21 cellular contexts compared by ENCODE assay signal in the genomic region with DNA sequence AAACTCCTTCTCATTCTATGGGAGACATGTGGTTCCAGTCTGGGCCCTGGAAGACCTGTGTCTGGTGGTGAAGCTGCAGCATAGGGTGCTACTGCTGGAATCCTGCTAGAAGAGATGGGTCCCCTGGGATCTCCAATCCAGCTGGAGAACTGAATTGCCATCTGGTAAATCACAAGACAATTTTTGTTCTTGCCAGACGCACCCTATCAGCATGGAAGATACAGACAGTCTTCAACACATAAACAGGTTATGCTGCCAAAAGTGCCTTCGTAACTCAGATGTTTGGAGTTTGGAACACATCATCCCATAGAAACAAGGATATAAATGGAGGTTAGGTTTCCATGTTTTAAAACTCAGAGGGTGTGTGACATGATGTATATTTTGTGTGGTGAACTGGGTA.
"Had no signal": no experiment of that assay in that cellular context is flagged by ENCODE, and none has a peak within 500 bp of the region (broad histone marks: within the 10 kb centered on the region; RNA-seq: fewer than 3 reads in every experiment).

No MANE protein-coding gene starts in this region.

- DNase-seq: activated T-cell treated with anti-CD3 and anti-CD28 coated beads, Interleukin-2, amount 50 U/mL, for 1 hour; brain microvascular endothelial cell; colonic mucosa; gastrocnemius medialis; islet precursor cell; left cardiac atrium; lower lobe of right lung; mesendoderm; naive thymus-derived CD4-positive, alpha-beta T cell; stimulated activated CD4-positive, alpha-beta T cell treated with anti-CD3 and anti-CD28 coated beads, Interleukin-2, amount 100 ng/mL, for 48 hours; stimulated activated CD8-positive, alpha-beta memory T cell treated with anti-CD3 and anti-CD28 coated beads, Interleukin-4, amount 100 ng/mL, for 48 hours; stimulated activated naive B cell treated with anti-CD40 and anti-IgM and Interleukin-4, amounts not matched to agents 10 μg/mL and 1 μg/mL and 100 μg/mL, for 72 hours; T1000 had no signal

- H3K4me3 ChIP-seq: adrenal gland, ascending aorta, colonic mucosa, dorsolateral prefrontal cortex, esophagus muscularis mucosa, gastrocnemius medialis, heart left ventricle, lower lobe of right lung, thoracic aorta, vagina had no signal

- ATAC-seq: gastrocnemius medialis; heart left ventricle; lower lobe of right lung; naive thymus-derived CD4-positive, alpha-beta T cell; stimulated activated naive B cell treated with anti-CD40 and anti-IgM and Interleukin-4, amounts not matched to agents 10 μg/mL and 1 μg/mL and 100 μg/mL, for 72 hours; WTC11 had no signal
